Comparison of ENCODE assay signal across 8 cellular contexts in genomic region chr7:7595451-7595850, GRCh38. TPM values are rescaled to one million over a fixed set of nuclear protein-coding genes. Genes with fewer than 3 reads are reported as not detected.
DNase-seq lines count a peak whose midpoint lies in the region; ATAC-seq, FAIRE-seq and TF ChIP-seq lines count a peak whose summit lies in the region.
"Had no signal": no experiment of that assay in that cellular context is flagged by ENCODE, and none has a peak within 500 bp of the region (broad histone marks: within the 10 kb centered on the region; RNA-seq: fewer than 3 reads in every experiment).

No MANE protein-coding gene starts in this region.

- H3K9me3 Mint-ChIP-seq in progenitor cell of endocrine pancreas (ENCODE audit: low read depth) = peaks cover 11% of the 10 kb centered on the region

- FAIRE-seq in G401.6 (lab: Jason Lieb, UNC) = peak; percentile 97
- FAIRE-seq: keratinocyte had no signal

- DNase-seq in NCI-H2171 treated with DMSO at 0.1 percent for 48 hours (lab: John Stamatoyannopoulos, UW) (peak; percentile 50), dermis blood vessel endothelial cell (peak; percentile 59), progenitor cell of endocrine pancreas (ENCODE audit: low spot score, unreplicated experiment) (no peak), SKM-1 treated with dmso at 0.1 percent for 144 hours (lab: John Stamatoyannopoulos, UW; ENCODE audit: unreplicated experiment) (no peak)

- no peak overlapping the region for H3K4me3 Mint-ChIP-seq in progenitor cell of endocrine pancreas (ENCODE audit: low read depth)

- peaks cover 44% of the 10 kb centered on the region for H3K36me3 Mint-ChIP-seq in progenitor cell of endocrine pancreas (ENCODE audit: insufficient read depth)

- H3K4me1 Mint-ChIP-seq in progenitor cell of endocrine pancreas (ENCODE audit: low read depth) = no peaks in the 10 kb centered on the region

- peak; percentile 44 for TF ChIP-seq CTCF in progenitor cell of endocrine pancreas (IDR thresholded peaks at IDR 0.05; ENCODE audit: unreplicated experiment)

- H3K27ac Mint-ChIP-seq in progenitor cell of endocrine pancreas = no peak overlapping the region

- no peak for ATAC-seq in GM18867 (IDR thresholded peaks at IDR 0.05; ENCODE audit: unreplicated experiment)
- ATAC-seq in HG02571 (IDR thresholded peaks at IDR 0.05; ENCODE audit: unreplicated experiment) = no peak

- H3K27me3 Mint-ChIP-seq in progenitor cell of endocrine pancreas = no peaks in the 10 kb centered on the region

RNA-seq across cellular contexts. Expression of gene MIOS, which starts 28.8 kb away (rescaled TPM):
- total RNA-seq in dermis blood vessel endothelial cell (34.5 and 37.4 TPM in 2 replicates), progenitor cell of endocrine pancreas (62.0 and 62.3 TPM in 2 replicates)

RNA-seq across cellular contexts. Expression of gene UMAD1, which starts 45.1 kb away (rescaled TPM):
- total RNA-seq in dermis blood vessel endothelial cell (4.1 and 4.9 TPM in 2 replicates), progenitor cell of endocrine pancreas (12.1 and 12.8 TPM in 2 replicates)

RNA-seq across cellular contexts. Expression of gene COL28A1, which starts 59.8 kb away (rescaled TPM):
- total RNA-seq in dermis blood vessel endothelial cell (0.17 TPM in 1 of 2 replicates, not detected in the other), progenitor cell of endocrine pancreas (17.3 and 18.3 TPM in 2 replicates)

Comparison
In these comparisons a context has a peak if more than half of its experiments do, and no peak if none do; other contexts are left out.
1. DNase-seq: peak in NCI-H2171 treated with DMSO at 0.1 percent for 48 hours (single experiment) and dermis blood vessel endothelial cell (single experiment); none in progenitor cell of endocrine pancreas (single experiment) and SKM-1 treated with dmso at 0.1 percent for 144 hours (single experiment).
2. RNA of gene COL28A1, which starts 59.8 kb away (total RNA-seq): 17.3 to 18.3 TPM in progenitor cell of endocrine pancreas; 0.17 TPM in dermis blood vessel endothelial cell; every median in the first group is over 10 times any median in the second.